In genomic region chr1:71634159-71634558, GRCh38 we compare ENCODE assay signal across 21 cellular contexts.
A peak's percentile ranks its signal among the peaks of the same experiment; 100 is the strongest.
DNase-seq lines count a peak whose midpoint lies in the region; TF ChIP-seq lines count a peak whose summit lies in the region.
"Had no signal": no experiment of that assay in that cellular context is flagged by ENCODE, and none has a peak within 500 bp of the region (broad histone marks: within the 10 kb centered on the region; RNA-seq: fewer than 3 reads in every experiment).

No MANE protein-coding gene starts in this region.

- no peak overlapping the region for H3K14ac ChIP-seq in mesenchymal stem cell (ENCODE audit: low read length in 2 of 2)

- no peak overlapping the region for H3K4me2 ChIP-seq in mesenchymal stem cell (ENCODE audit: low read length, poor library complexity, severe bottlenecking)

- no peak overlapping the region for H4K8ac ChIP-seq in mesenchymal stem cell (ENCODE audit: low read length)

- no peak overlapping the region for H2BK120ac ChIP-seq in mesenchymal stem cell (ENCODE audit: low read depth, low read length)

- H3K36me3 ChIP-seq in mesenchymal stem cell (ENCODE audit: control insufficient read depth in 1 of 2, insufficient read depth in 2 of 2, low read depth in 1 of 2, low read length in 2 of 2) (no peaks in the 10 kb centered on the region), A673 (ENCODE audit: insufficient read depth, low read length, poor library complexity, severe bottlenecking) (no peaks in the 10 kb centered on the region)
- H3K36me3 ChIP-seq: SJSA1 had no signal

- H4K91ac ChIP-seq in mesenchymal stem cell (ENCODE audit: low read length), result no peak overlapping the region

- no peaks in the 10 kb centered on the region for H3K27me3 Mint-ChIP-seq in activated CD4-positive, alpha-beta T cell treated with anti-CD3 and anti-CD28 coated beads, Interleukin-2, amount 10 ng/mL, durations not matched to agents 7 days and 5 days
- H3K27me3 Mint-ChIP-seq: B cell, IgD-negative memory B cell had no signal

- H3K9ac ChIP-seq in mesenchymal stem cell (ENCODE audit: low read length), result no peak overlapping the region

- no peak overlapping the region for H2BK12ac ChIP-seq in mesenchymal stem cell (ENCODE audit: low read length in 2 of 2)

- H3K4me1 ChIP-seq in mesenchymal stem cell (ENCODE audit: control insufficient read depth, insufficient read depth, low read depth, low read length) (no peaks in the 10 kb centered on the region), A673 (ENCODE audit: insufficient read depth, low read length, poor library complexity, severe bottlenecking) (no peaks in the 10 kb centered on the region)
- H3K4me1 ChIP-seq: SJSA1 had no signal

- no TSS peak for BruUV-seq in A673 (replicated peaks; lab: Mats Ljungman, UMichigan)

- no peak overlapping the region for H2AK5ac ChIP-seq in mesenchymal stem cell (ENCODE audit: low read length, severe bottlenecking)

- no peak overlapping the region for H2AFZ ChIP-seq in mesenchymal stem cell (ENCODE audit: low read depth, low read length)

- no peak overlapping the region for H3K18ac ChIP-seq in mesenchymal stem cell (ENCODE audit: low read depth in 1 of 2, low read length in 2 of 2)

- intact Hi-C loops in A673 (cut with micrococcal nuclease; ENCODE audit: unreplicated experiment), result no loop called here

- H3K27ac Mint-ChIP-seq in activated CD4-positive, alpha-beta T cell treated with anti-CD3 and anti-CD28 coated beads, Interleukin-2, amount 10 ng/mL, durations not matched to agents 7 days and 5 days, result no peak overlapping the region
- H3K27ac Mint-ChIP-seq: B cell, CD14-positive monocyte, IgD-negative memory B cell had no signal

- H3K27me3 ChIP-seq in mesenchymal stem cell (ENCODE audit: control insufficient read depth in 1 of 2, insufficient read depth in 1 of 2, low read length in 2 of 2) (no peaks in the 10 kb centered on the region), A673 (replicated peaks; ENCODE audit: insufficient read depth, low read depth, low read length, poor library complexity) (no peaks in the 10 kb centered on the region)
- H3K27me3 ChIP-seq: SJSA1 had no signal

- peak; percentile 78 for DNase-seq in DMS53 (lab: John Stamatoyannopoulos, UW)
- DNase-seq in NCI-H146 treated with DMSO at 0.1 percent for 48 hours (lab: John Stamatoyannopoulos, UW; ENCODE audit: unreplicated experiment), result peak; percentile 95
- peak; percentile 76 for DNase-seq in NCI-H69 (lab: John Stamatoyannopoulos, UW)
- DNase-seq in cerebellar nuclear complex (lab: John Stamatoyannopoulos, UW), result peak; percentile 21 to 74
- no peak for DNase-seq in mesenchymal stem cell
- DNase-seq in A673 (ENCODE audit: low spot score), result no peak
- no peak for DNase-seq in medulla oblongata (ENCODE audit: extremely low spot score)
- DNase-seq in activated CD4-positive, alpha-beta T cell treated with anti-CD3 and anti-CD28 coated beads, Interleukin-2, amount 10 ng/mL, durations not matched to agents 7 days and 5 days, result no peak
- DNase-seq: DMS 273 treated with DMSO at 0.1 percent for 48 hours, GF-D8, H7, MV-4-11, NCI-H1105 treated with DMSO at 0.1 percent for 48 hours, NCI-H2171, NCI-H82, OCI-M1, T-helper 1 cell had no signal

- H3K9me3 Mint-ChIP-seq in activated CD4-positive, alpha-beta T cell treated with anti-CD3 and anti-CD28 coated beads, Interleukin-2, amount 10 ng/mL, durations not matched to agents 7 days and 5 days, result no peaks in the 10 kb centered on the region

- CTCF ChIA-PET in A673 (lab: Charles Lee), result no interaction called here
- CTCF ChIA-PET in activated CD4-positive, alpha-beta T cell treated with anti-CD3 and anti-CD28 coated beads, Interleukin-2, amount 10 ng/mL, durations not matched to agents 7 days and 5 days (lab: Charles Lee), result no interaction called here

- H3K27ac ChIP-seq in mesenchymal stem cell (ENCODE audit: low read length, poor library complexity, severe bottlenecking) (no peak overlapping the region), A673 (ENCODE audit: low read depth, low read length, poor library complexity, severe bottlenecking) (no peak overlapping the region)
- H3K27ac ChIP-seq: SJSA1 had no signal

- POLR2A ChIA-PET in A673 (lab: Charles Lee; ENCODE audit: low non-redundant PET), result interaction anchor here (0.6 kb wide), 1 partner anchor 561 kb away, joined by 3 read pairs; no protein-coding TSS in a partner anchor
- POLR2A ChIA-PET in activated CD4-positive, alpha-beta T cell treated with anti-CD3 and anti-CD28 coated beads, Interleukin-2, amount 10 ng/mL, durations not matched to agents 7 days and 5 days (lab: Charles Lee), result no interaction called here

- no peak overlapping the region for H3K23ac ChIP-seq in mesenchymal stem cell (ENCODE audit: low read length in 2 of 2)

- H3K9me3 ChIP-seq in mesenchymal stem cell (ENCODE audit: control insufficient read depth, low read length) (peaks cover 6% of the 10 kb centered on the region), A673 (ENCODE audit: low read depth, low read length, poor library complexity, severe bottlenecking) (no peaks in the 10 kb centered on the region)
- H3K9me3 ChIP-seq: SJSA1 had no signal

- no peak overlapping the region for H3K4me3 ChIP-seq in mesenchymal stem cell (ENCODE audit: insufficient read depth in 1 of 2, low read depth in 1 of 2, low read length in 2 of 2)
- H3K4me3 ChIP-seq in A673 (ENCODE audit: low read depth, low read length, poor library complexity, severe bottlenecking), result no peak overlapping the region
- H3K4me3 ChIP-seq: SJSA1 had no signal

- H3K36me3 Mint-ChIP-seq in activated CD4-positive, alpha-beta T cell treated with anti-CD3 and anti-CD28 coated beads, Interleukin-2, amount 10 ng/mL, durations not matched to agents 7 days and 5 days (ENCODE audit: low read depth), result no peaks in the 10 kb centered on the region
- H3K36me3 Mint-ChIP-seq: CD14-positive monocyte, IgD-negative memory B cell had no signal

- no peak for TF ChIP-seq CTCF in A673 (conservative IDR thresholded peaks at IDR 0.05; ENCODE audit: low read depth, low read length)

- no peak overlapping the region for H3K4ac ChIP-seq in mesenchymal stem cell (ENCODE audit: low read depth in 1 of 2, low read length in 2 of 2)

- no peak overlapping the region for H2BK5ac ChIP-seq in mesenchymal stem cell (ENCODE audit: low read depth, low read length, poor library complexity, severe bottlenecking)

- H3K4me3 Mint-ChIP-seq in activated CD4-positive, alpha-beta T cell treated with anti-CD3 and anti-CD28 coated beads, Interleukin-2, amount 10 ng/mL, durations not matched to agents 7 days and 5 days, result no peak overlapping the region
- H3K4me3 Mint-ChIP-seq: B cell, CD14-positive monocyte had no signal

- H3K79me1 ChIP-seq in mesenchymal stem cell (replicated peaks; ENCODE audit: low read length, poor library complexity, severe bottlenecking), result peaks cover 1% of the 10 kb centered on the region

- no peaks in the 10 kb centered on the region for H3K4me1 Mint-ChIP-seq in activated CD4-positive, alpha-beta T cell treated with anti-CD3 and anti-CD28 coated beads, Interleukin-2, amount 10 ng/mL, durations not matched to agents 7 days and 5 days
- H3K4me1 Mint-ChIP-seq: B cell, CD14-positive monocyte, IgD-negative memory B cell had no signal

- no peak overlapping the region for H2BK15ac ChIP-seq in mesenchymal stem cell (ENCODE audit: low read depth, poor library complexity, severe bottlenecking)

Comparison
In these comparisons a context has a peak if more than half of its experiments do, and no peak if none do; other contexts are left out.
1. DNase-seq: peak in DMS53 (single experiment), NCI-H146 treated with DMSO at 0.1 percent for 48 hours (single experiment), NCI-H69 (single experiment) and cerebellar nuclear complex (2 of 2); none in mesenchymal stem cell (single experiment), A673 (single experiment), medulla oblongata (single experiment) and activated CD4-positive, alpha-beta T cell treated with anti-CD3 and anti-CD28 coated beads, Interleukin-2, amount 10 ng/mL, durations not matched to agents 7 days and 5 days (single experiment).